In genomic region chr5:40594811-40595210, GRCh38 we compare ENCODE assay signal across 28 cellular contexts.
DNase-seq lines count a peak whose midpoint lies in the region; ATAC-seq, FAIRE-seq and TF ChIP-seq lines count a peak whose summit lies in the region.
"Had no signal": no experiment of that assay in that cellular context is flagged by ENCODE, and none has a peak within 500 bp of the region (broad histone marks: within the 10 kb centered on the region; RNA-seq: fewer than 3 reads in every experiment).

No MANE protein-coding gene starts in this region.

- H3K9me3 Mint-ChIP-seq in activated naive CD8-positive, alpha-beta T cell treated with anti-CD3 and anti-CD28 coated beads, Interleukin-2, amount 50 U/mL, for 24 hours = peaks cover 4% of the 10 kb centered on the region
- no peaks in the 10 kb centered on the region for H3K9me3 Mint-ChIP-seq in activated naive CD8-positive, alpha-beta T cell treated with anti-CD3 and anti-CD28 coated beads for 36 hours
- H3K9me3 Mint-ChIP-seq in stimulated activated memory B cell treated with anti-CD40 and anti-IgM and Interleukin-4, amounts not matched to agents 10 μg/mL and 1 μg/mL and 100 μg/mL, for 72 hours = no peaks in the 10 kb centered on the region
- H3K9me3 Mint-ChIP-seq: neural progenitor cell had no signal

- no peak for DNase-seq in activated naive CD8-positive, alpha-beta T cell treated with anti-CD3 and anti-CD28 coated beads, Interleukin-2, amount 50 U/mL, for 24 hours
- DNase-seq in activated naive CD8-positive, alpha-beta T cell treated with anti-CD3 and anti-CD28 coated beads for 36 hours = no peak
- DNase-seq in bronchial epithelial cell (ENCODE audit: low read depth) (peak; percentile 13), fibroblast of the conjunctiva (ENCODE audit: low read depth) (peak; percentile 24), head of caudate nucleus (no peak)
- no peak for DNase-seq in activated CD4-positive, alpha-beta T cell treated with anti-CD3 and anti-CD28 coated beads, Interleukin-2, amount 50 U/mL, for 48 hours
- DNase-seq: activated CD4-positive, alpha-beta T cell treated with anti-CD3 and anti-CD28 coated beads, Interleukin-2, amount 50 U/mL, for 4 hours; activated CD8-positive, alpha-beta memory T cell treated with anti-CD3 and anti-CD28 coated beads, Interleukin-2, amount 50 U/mL, for 48 hours; activated naive CD8-positive, alpha-beta T cell treated with anti-CD3 and anti-CD28 coated beads, Interleukin-2, amount 10 ng/mL, durations not matched to agents 7 days and 5 days; hippocampal formation; kidney; lower lobe of right lung; NCI-H1105 treated with DMSO at 0.1 percent for 48 hours; NCI-H2081; NCI-H510A treated with DMSO at 0.1 percent for 48 hours; RPMI8226; stimulated activated CD4-positive, alpha-beta T cell treated with anti-CD3 and anti-CD28 coated beads, Interleukin-4, amount 100 ng/mL, for 4 hours; stimulated activated naive CD8-positive, alpha-beta T cell treated with anti-CD3 and anti-CD28 coated beads, Interleukin-15, amount 100 ng/mL, for 72 hours; transverse colon had no signal

- ATAC-seq in activated naive CD8-positive, alpha-beta T cell treated with anti-CD3 and anti-CD28 coated beads, Interleukin-2, amount 50 U/mL, for 24 hours = no peak
- ATAC-seq in stimulated activated memory B cell treated with anti-CD40 and anti-IgM and Interleukin-4, amounts not matched to agents 10 μg/mL and 1 μg/mL and 100 μg/mL, for 72 hours = no peak
- no peak for ATAC-seq in HG03097 (IDR thresholded peaks at IDR 0.05; ENCODE audit: low FRiP score, unreplicated experiment)
- ATAC-seq: lower lobe of right lung; SK-N-SH treated with all-trans-retinoic acid at 6 μM for 48 hours; stimulated activated naive CD8-positive, alpha-beta T cell treated with anti-CD3 and anti-CD28 coated beads, Interleukin-15, amount 100 ng/mL, for 72 hours had no signal

- H3K4me3 ChIP-seq in bronchial epithelial cell (ENCODE audit: low read depth, low read length) = no peak overlapping the region
- H3K4me3 ChIP-seq: coronary artery, lower lobe of right lung, neural progenitor cell, transverse colon had no signal

- peak overlapping the region; percentile 15 for H3K27ac Mint-ChIP-seq in activated naive CD8-positive, alpha-beta T cell treated with anti-CD3 and anti-CD28 coated beads, Interleukin-2, amount 50 U/mL, for 24 hours
- H3K27ac Mint-ChIP-seq in activated naive CD8-positive, alpha-beta T cell treated with anti-CD3 and anti-CD28 coated beads for 36 hours = no peak overlapping the region
- H3K27ac Mint-ChIP-seq in stimulated activated memory B cell treated with anti-CD40 and anti-IgM and Interleukin-4, amounts not matched to agents 10 μg/mL and 1 μg/mL and 100 μg/mL, for 72 hours = peak overlapping the region; percentile 19
- H3K27ac Mint-ChIP-seq: activated naive CD8-positive, alpha-beta T cell treated with anti-CD3 and anti-CD28 coated beads, Interleukin-2, amount 10 ng/mL, durations not matched to agents 7 days and 5 days; brain; neural progenitor cell; stimulated activated naive CD8-positive, alpha-beta T cell treated with anti-CD3 and anti-CD28 coated beads, Interleukin-15, amount 100 ng/mL, for 72 hours had no signal

- H3K36me3 ChIP-seq in bronchial epithelial cell (ENCODE audit: control insufficient read depth, insufficient read depth, low read length) = no peaks in the 10 kb centered on the region
- H3K36me3 ChIP-seq: lower lobe of right lung, neural progenitor cell, transverse colon had no signal

- H3K27me3 ChIP-seq in bronchial epithelial cell (ENCODE audit: control insufficient read depth, insufficient read depth, low read length) = no peaks in the 10 kb centered on the region
- H3K27me3 ChIP-seq: neural progenitor cell, transverse colon had no signal

- H3K27me3 Mint-ChIP-seq in activated naive CD8-positive, alpha-beta T cell treated with anti-CD3 and anti-CD28 coated beads, Interleukin-2, amount 50 U/mL, for 24 hours = peaks cover 5% of the 10 kb centered on the region
- H3K27me3 Mint-ChIP-seq in activated naive CD8-positive, alpha-beta T cell treated with anti-CD3 and anti-CD28 coated beads for 36 hours = peaks cover 4% of the 10 kb centered on the region
- H3K27me3 Mint-ChIP-seq in stimulated activated memory B cell treated with anti-CD40 and anti-IgM and Interleukin-4, amounts not matched to agents 10 μg/mL and 1 μg/mL and 100 μg/mL, for 72 hours = no peaks in the 10 kb centered on the region
- H3K27me3 Mint-ChIP-seq: activated naive CD8-positive, alpha-beta T cell treated with anti-CD3 and anti-CD28 coated beads, Interleukin-2, amount 10 ng/mL, durations not matched to agents 7 days and 5 days had no signal

- no peak for TF ChIP-seq CTCF in bronchial epithelial cell (IDR thresholded peaks at IDR 0.05; ENCODE audit: insufficient read depth, low read length, severe bottlenecking)

- H3K4me1 Mint-ChIP-seq in activated naive CD8-positive, alpha-beta T cell treated with anti-CD3 and anti-CD28 coated beads, Interleukin-2, amount 50 U/mL, for 24 hours = peaks cover 24% of the 10 kb centered on the region
- peaks cover 19% of the 10 kb centered on the region for H3K4me1 Mint-ChIP-seq in activated naive CD8-positive, alpha-beta T cell treated with anti-CD3 and anti-CD28 coated beads for 36 hours
- peaks cover 33% of the 10 kb centered on the region for H3K4me1 Mint-ChIP-seq in stimulated activated memory B cell treated with anti-CD40 and anti-IgM and Interleukin-4, amounts not matched to agents 10 μg/mL and 1 μg/mL and 100 μg/mL, for 72 hours
- H3K4me1 Mint-ChIP-seq: brain had no signal

- H3K36me3 Mint-ChIP-seq in activated naive CD8-positive, alpha-beta T cell treated with anti-CD3 and anti-CD28 coated beads, Interleukin-2, amount 50 U/mL, for 24 hours (ENCODE audit: low read depth) = no peaks in the 10 kb centered on the region
- H3K36me3 Mint-ChIP-seq in activated naive CD8-positive, alpha-beta T cell treated with anti-CD3 and anti-CD28 coated beads for 36 hours = no peaks in the 10 kb centered on the region
- no peaks in the 10 kb centered on the region for H3K36me3 Mint-ChIP-seq in stimulated activated memory B cell treated with anti-CD40 and anti-IgM and Interleukin-4, amounts not matched to agents 10 μg/mL and 1 μg/mL and 100 μg/mL, for 72 hours
- H3K36me3 Mint-ChIP-seq: brain, neural progenitor cell had no signal

- intact Hi-C loops in head of caudate nucleus (cut with DNase I) = no loop called here

- no peak for FAIRE-seq in bronchial epithelial cell (lab: Jason Lieb, UNC)
- FAIRE-seq: endometrium, frontal cortex, GM12892, kidney had no signal

- H3K4me3 Mint-ChIP-seq in activated naive CD8-positive, alpha-beta T cell treated with anti-CD3 and anti-CD28 coated beads, Interleukin-2, amount 50 U/mL, for 24 hours = no peak overlapping the region
- no peak overlapping the region for H3K4me3 Mint-ChIP-seq in activated naive CD8-positive, alpha-beta T cell treated with anti-CD3 and anti-CD28 coated beads for 36 hours
- no peak overlapping the region for H3K4me3 Mint-ChIP-seq in stimulated activated memory B cell treated with anti-CD40 and anti-IgM and Interleukin-4, amounts not matched to agents 10 μg/mL and 1 μg/mL and 100 μg/mL, for 72 hours
- H3K4me3 Mint-ChIP-seq: activated naive CD8-positive, alpha-beta T cell treated with anti-CD3 and anti-CD28 coated beads, Interleukin-2, amount 10 ng/mL, durations not matched to agents 7 days and 5 days; brain; neural progenitor cell; stimulated activated naive CD8-positive, alpha-beta T cell treated with anti-CD3 and anti-CD28 coated beads, Interleukin-15, amount 100 ng/mL, for 72 hours had no signal

Comparison
In these comparisons a context has a peak if more than half of its experiments do, and no peak if none do; other contexts are left out.
1. DNase-seq: peak in bronchial epithelial cell (single experiment) and fibroblast of the conjunctiva (single experiment); none in activated naive CD8-positive, alpha-beta T cell treated with anti-CD3 and anti-CD28 coated beads, Interleukin-2, amount 50 U/mL, for 24 hours (single experiment), activated naive CD8-positive, alpha-beta T cell treated with anti-CD3 and anti-CD28 coated beads for 36 hours (single experiment), head of caudate nucleus (0 of 42) and activated CD4-positive, alpha-beta T cell treated with anti-CD3 and anti-CD28 coated beads, Interleukin-2, amount 50 U/mL, for 48 hours (0 of 2).